Comparison of ENCODE assay signal across 22 cellular contexts in genomic region chr12:48827513-48828096, GRCh38. TPM values are rescaled to one million over a fixed set of nuclear protein-coding genes. Genes with fewer than 3 reads are reported as not detected.
"Had no signal": no experiment of that assay in that cellular context is flagged by ENCODE, and none has a peak within 500 bp of the region (broad histone marks: within the 10 kb centered on the region; RNA-seq: fewer than 3 reads in every experiment).

No MANE protein-coding gene starts in this region.

- H3K4me3 ChIP-seq: coronary artery, gastroesophageal sphincter, ovary, psoas muscle, right atrium auricular region, tibial artery had no signal

- H3K9me3 ChIP-seq: gastroesophageal sphincter, ovary, psoas muscle, right atrium auricular region, tibial artery had no signal

- H3K27ac ChIP-seq: coronary artery, gastroesophageal sphincter, ovary, psoas muscle, right atrium auricular region, tibial artery, VCaP had no signal

- ATAC-seq: activated CD4-positive, CD25-positive, alpha-beta regulatory T cell treated with anti-CD3 and anti-CD28 coated beads, Interleukin-2, amount 50 U/mL, for 24 hours; activated T-cell treated with anti-CD3 and anti-CD28 coated beads, Interleukin-2, amount 50 U/mL, for 72 hours; gastroesophageal sphincter; left cardiac atrium; natural killer cell treated with Interleukin-12 subunit alpha and Interleukin-12 subunit beta and Interleukin-15 and Interleukin-18, amount 100 ng/mL, for 72 hours had no signal

- DNase-seq: activated CD4-positive, alpha-beta memory T cell treated with anti-CD3 and anti-CD28 coated beads, Interleukin-2, amount 10 ng/mL, durations not matched to agents 7 days and 5 days; activated CD4-positive, alpha-beta T cell treated with anti-CD3 and anti-CD28 coated beads, Interleukin-2, amount 10 ng/mL, durations not matched to agents 24 days and 14 days; activated effector memory CD4-positive, alpha-beta T cell treated with Interleukin-2 at 50 U/mL for 16 hours; activated naive CD4-positive, alpha-beta T cell treated with anti-CD3 and anti-CD28 coated beads for 36 hours; activated naive CD8-positive, alpha-beta T cell treated with anti-CD3 and anti-CD28 coated beads, Interleukin-2, amount 10 ng/mL, durations not matched to agents 7 days and 5 days; activated T-cell treated with anti-CD3 and anti-CD28 coated beads, Interleukin-2, amount 50 U/mL, for 72 hours; amniotic stem cell; cerebellar nuclear complex; endodermal cell; head of caudate nucleus; hypothalamus; left cardiac atrium; psoas muscle; stimulated activated CD4-positive, alpha-beta T cell treated with anti-CD3 and anti-CD28 coated beads, Interleukin-4, amount 100 ng/mL, for 24 hours; tibial artery had no signal

- H3K36me3 ChIP-seq: ovary had no signal

- H3K27me3 ChIP-seq: gastroesophageal sphincter, ovary, right atrium auricular region, tibial artery had no signal

- H3K4me1 ChIP-seq: gastroesophageal sphincter, psoas muscle, right atrium auricular region, tibial artery had no signal

RNA-seq across cellular contexts. Expression of gene ADCY6, which starts 38.7 kb away (rescaled TPM):
- total RNA-seq: activated naive CD8-positive, alpha-beta T cell treated with anti-CD3 and anti-CD28 coated beads, Interleukin-2, amount 10 ng/mL, durations not matched to agents 7 days and 5 days had no signal
